Comparison of ENCODE assay signal across 32 cellular contexts in genomic region chr20:21129861-21130260, GRCh38. TPM values are rescaled to one million over a fixed set of nuclear protein-coding genes. Genes with fewer than 3 reads are reported as not detected.
DNase-seq lines count a peak whose midpoint lies in the region; ATAC-seq, FAIRE-seq and TF ChIP-seq lines count a peak whose summit lies in the region.
"Had no signal": no experiment of that assay in that cellular context is flagged by ENCODE, and none has a peak within 500 bp of the region (broad histone marks: within the 10 kb centered on the region; RNA-seq: fewer than 3 reads in every experiment).

No MANE protein-coding gene starts in this region.

- FAIRE-seq in kidney (lab: Jason Lieb, UNC) = no peak
- FAIRE-seq: endothelial cell of umbilical vein had no signal

- H3K27ac Mint-ChIP-seq in GM23338 = no peak overlapping the region
- H3K27ac Mint-ChIP-seq: activated naive CD8-positive, alpha-beta T cell; activated T-cell treated with anti-CD3 and anti-CD28 coated beads, Interleukin-2, amount 50 U/mL, for 24 hours; T-cell had no signal

- ATAC-seq in GM23338 = no peak
- ATAC-seq in HG03460 (IDR thresholded peaks at IDR 0.05; ENCODE audit: unreplicated experiment) = no peak
- ATAC-seq: left lobe of liver, sciatic nerve, T-cell had no signal

- peaks cover 6% of the 10 kb centered on the region; the same call in 1 of the 2 replicates for H3F3A ChIP-seq in GM23338 (replicated peaks; ENCODE audit: low read depth)

- no peak for DNase-seq in BJ (ENCODE audit: low read depth)
- peak; percentile 50 for DNase-seq in GM23338 (ENCODE audit: low spot score)
- peak; percentile 24 for DNase-seq in SK-MEL-5 (ENCODE audit: low read depth, low spot score)
- peak; percentile 11 for DNase-seq in mesendoderm
- no peak for DNase-seq in NCI-H526 treated with DMSO at 0.1 percent for 48 hours (lab: John Stamatoyannopoulos, UW)
- no peak for DNase-seq in kidney
- DNase-seq: activated effector memory CD4-positive, alpha-beta T cell treated with anti-CD3 and anti-CD28 coated beads, Interleukin-2, amount 50 U/mL, for 16 hours; activated T-cell treated with anti-CD3 and anti-CD28 coated beads, Interleukin-2, amount 50 U/mL, for 24 hours; C1 segment of cervical spinal cord; Caco-2; DMS79; GDM1; mesenchymal stem cell; NCI-H2029; NCI-H345; NCI-H774; RPMI8226; stimulated activated CD4-positive, alpha-beta T cell treated with anti-CD3 and anti-CD28 coated beads, Interleukin-4, amount 100 ng/mL, for 24 hours; T-cell; thyroid gland had no signal

- no peak overlapping the region for H3K4ac ChIP-seq in mesendoderm (ENCODE audit: low read depth, low read length)

- peaks cover 11% of the 10 kb centered on the region for H3K27me3 Mint-ChIP-seq in GM23338 (ENCODE audit: insufficient read depth, low read depth, poor library complexity)
- H3K27me3 Mint-ChIP-seq: activated naive CD8-positive, alpha-beta T cell; activated T-cell treated with anti-CD3 and anti-CD28 coated beads, Interleukin-2, amount 50 U/mL, for 24 hours; T-cell had no signal

- H4K5ac ChIP-seq in mesendoderm (ENCODE audit: low read length) = no peak overlapping the region

- H3K18ac ChIP-seq in mesendoderm (ENCODE audit: low read length) = no peak overlapping the region

- H3K27ac ChIP-seq in GM23338 (ENCODE audit: low read depth) (0 out of 2 replicates have a peak overlapping the region, but pooled peaks have one; percentile 30), mesendoderm (ENCODE audit: low read depth, low read length) (no peak overlapping the region), kidney (ENCODE audit: low read depth in 2 of 2, low read length in 2 of 2) (no peak overlapping the region)
- H3K27ac ChIP-seq: breast epithelium, parathyroid adenoma, SJSA1, thyroid gland, vagina had no signal

- H3K4me1 ChIP-seq in GM23338 (ENCODE audit: insufficient read depth) (peaks cover 74% of the 10 kb centered on the region), mesendoderm (ENCODE audit: control insufficient read depth, low read depth, low read length) (no peaks in the 10 kb centered on the region), kidney (ENCODE audit: control insufficient read depth in 1 of 2, insufficient read depth in 1 of 2, low read depth in 1 of 2, low read length in 2 of 2) (peaks cover 0 to 4% of the 10 kb centered on the region in 2 donors)
- H3K4me1 ChIP-seq: breast epithelium, parathyroid adenoma had no signal

- WGBS in mesendoderm (ENCODE audit: extremely low coverage, insufficient coverage, low lambda C conversion rate) = no CpG with 5 or more reads among the region's 5 CpGs

- peaks cover 49% of the 10 kb centered on the region for H3K79me2 ChIP-seq in GM23338 (replicated peaks; ENCODE audit: insufficient read depth)
- no peaks in the 10 kb centered on the region for H3K79me2 ChIP-seq in mesendoderm (ENCODE audit: control insufficient read depth, insufficient read depth, low read length)
- H3K79me2 ChIP-seq: parathyroid adenoma had no signal

- peaks cover 2% of the 10 kb centered on the region for H3K79me1 ChIP-seq in mesendoderm (ENCODE audit: low read length)

- H3K4me3 ChIP-seq in BJ (ENCODE audit: low read depth, low read length) (no peak overlapping the region), GM23338 (no peak overlapping the region), mesendoderm (ENCODE audit: low read length) (no peak overlapping the region), kidney (ENCODE audit: low read length in 2 of 2) (no peak overlapping the region)
- H3K4me3 ChIP-seq: breast epithelium, SJSA1, thyroid gland, vagina had no signal

- no peak overlapping the region for H3K23ac ChIP-seq in mesendoderm (ENCODE audit: low read length)

- intact Hi-C loops in kidney (cut with DNase I) = no loop called here

- H3K4me1 Mint-ChIP-seq in GM23338 = peaks cover 39% of the 10 kb centered on the region

- H2BK120ac ChIP-seq in mesendoderm (ENCODE audit: low read depth, low read length) = no peak overlapping the region

- peaks cover 1% of the 10 kb centered on the region for H3K36me3 ChIP-seq in BJ (ENCODE audit: control insufficient read depth, insufficient read depth, low read length)
- peaks cover 6% of the 10 kb centered on the region; the same call in 1 of the 2 replicates for H3K36me3 ChIP-seq in GM23338 (ENCODE audit: insufficient read depth)
- H3K36me3 ChIP-seq in mesendoderm (ENCODE audit: control insufficient read depth, insufficient read depth, low read length) = no peaks in the 10 kb centered on the region
- H3K36me3 ChIP-seq in kidney (ENCODE audit: control insufficient read depth in 1 of 2, insufficient read depth in 2 of 2, low read length in 2 of 2) = no peaks in the 10 kb centered on the region
- H3K36me3 ChIP-seq: breast epithelium had no signal

- H2AK5ac ChIP-seq in mesendoderm (ENCODE audit: low read length) = no peak overlapping the region

- H4K8ac ChIP-seq in mesendoderm (ENCODE audit: low read depth, low read length) = no peak overlapping the region

- H2AFZ ChIP-seq in GM23338 = no peak overlapping the region
- H2AFZ ChIP-seq: parathyroid adenoma had no signal

- no peak overlapping the region for H3K4me3 Mint-ChIP-seq in GM23338
- H3K4me3 Mint-ChIP-seq: activated naive CD8-positive, alpha-beta T cell; activated T-cell treated with anti-CD3 and anti-CD28 coated beads, Interleukin-2, amount 50 U/mL, for 24 hours; T-cell had no signal

- H2BK5ac ChIP-seq in mesendoderm (ENCODE audit: low read length) = no peak overlapping the region

- H3K9ac ChIP-seq in mesendoderm (ENCODE audit: low read length) (no peak overlapping the region), kidney (ENCODE audit: low read length in 2 of 2) (no peak overlapping the region)
- H3K9ac ChIP-seq: parathyroid adenoma had no signal

- H3K4me2 ChIP-seq in GM23338 (peak overlapping the region; percentile 3; the same call in 1 of the 2 replicates), mesendoderm (ENCODE audit: low read length) (no peak overlapping the region)

- H3K9me2 ChIP-seq in GM23338 (ENCODE audit: insufficient read depth) = no peaks in the 10 kb centered on the region

- POLR2A ChIA-PET in BJ (lab: Charles Lee) = no interaction called here

- in situ Hi-C loops in SK-MEL-5 (cut with HindIII; ENCODE audit: low pct_unique_long_range_greater_than_20kb, low sequenced_read_pairs) = no loop called here

- no peak overlapping the region for H3K56ac ChIP-seq in mesendoderm (ENCODE audit: low read length)

- H3K27me3 ChIP-seq in BJ (ENCODE audit: control insufficient read depth, insufficient read depth, low read length) = no peaks in the 10 kb centered on the region
- no peaks in the 10 kb centered on the region for H3K27me3 ChIP-seq in GM23338 (ENCODE audit: insufficient read depth)
- no peaks in the 10 kb centered on the region for H3K27me3 ChIP-seq in mesendoderm (ENCODE audit: insufficient read depth, low read length, poor library complexity)
- H3K27me3 ChIP-seq: breast epithelium, SJSA1, thyroid gland, vagina had no signal

- no peak overlapping the region for H2BK15ac ChIP-seq in mesendoderm (replicated peaks; ENCODE audit: low read depth)

- H3K9me3 ChIP-seq in kidney (ENCODE audit: control insufficient read depth in 1 of 2, low read length in 2 of 2) = no peaks in the 10 kb centered on the region
- H3K9me3 ChIP-seq: breast epithelium, Caco-2, SJSA1, thyroid gland, vagina had no signal

- no peaks in the 10 kb centered on the region; the same call in 2 of the 3 replicates for H3K36me3 Mint-ChIP-seq in GM23338 (ENCODE audit: low read depth)

- H4K20me1 ChIP-seq in GM23338 (replicated peaks; ENCODE audit: insufficient read depth) = no peaks in the 10 kb centered on the region

- 0 out of 2 replicates have a peak, but pooled peaks have one; percentile 5 for TF ChIP-seq CTCF in BJ (IDR thresholded peaks at IDR 0.05; ENCODE audit: insufficient read depth, low read depth, low read length)
- peak; percentile 19 to 38; a peak in 2 of 4 replicates for TF ChIP-seq CTCF in GM23338 (conservative IDR thresholded peaks at IDR 0.05; ENCODE audit: low read depth in 2 of 2)
- no peak for TF ChIP-seq CTCF in kidney (IDR thresholded peaks at IDR 0.05; ENCODE audit: borderline replicate concordance, extremely low read depth, insufficient read depth)

- CTCF ChIA-PET in BJ (lab: Yijun Ruan, JAX) = interaction anchor here (2.3 to 2.8 kb wide), 2 partner anchors 11 to 106 kb away, joined by 6 to 7 read pairs; no protein-coding TSS in a partner anchor

- H3K9me3 Mint-ChIP-seq in GM23338 = no peaks in the 10 kb centered on the region
- H3K9me3 Mint-ChIP-seq: activated T-cell treated with anti-CD3 and anti-CD28 coated beads, Interleukin-2, amount 50 U/mL, for 24 hours; T-cell had no signal

TF ChIP-seq in GM23338, 12 proteins besides CTCF, POLR2A, EP300 and RAD21 (continues in another document):
- TF ChIP-seq EZH2 (IDR thresholded peaks at IDR 0.05; ENCODE audit: low read depth, unreplicated experiment) (no peak), POLR2AphosphoS5 (IDR thresholded peaks at IDR 0.05; ENCODE audit: low read depth) (no peak)

RNA-seq across cellular contexts. Expression of gene KIZ, which starts 4.0 kb away (rescaled TPM):
- polyA plus RNA-seq in BJ (2011; rRNA removed) (13.6 and 22.8 TPM in 2 replicates), GM23338 (2016; fragmentation: Nextera tagmentation; extraction: Ambion mirVana) (52.5 and 58.3 TPM in 2 replicates), kidney (ENCODE audit: insufficient read depth, low read depth, low replicate concordance) (17.3 TPM)
- 5.6 and 6.2 TPM in 2 replicates for polyA minus RNA-seq in BJ (2011; rRNA and poly(A)+ RNA removed)
- 63.6 and 87.7 TPM in 2 replicates for total RNA-seq in GM23338 (2014; rRNA removed; shearing (Covaris generic))
- 16.5 and 18.9 TPM in 2 replicates for total RNA-seq in SK-MEL-5 (2014; rRNA removed; shearing (Covaris generic))
- 7.5 and 7.7 TPM in 2 replicates for polyA plus RNA-seq in SK-MEL-5 (2015; cell fraction: cytosol; rRNA removed)
- polyA plus RNA-seq in SK-MEL-5 (2015; cell fraction: nucleus; rRNA removed) = 32.2 and 49.7 TPM in 2 replicates
- polyA plus RNA-seq in mesendoderm (2013, experiment 1 of 2) = 20.8 TPM
- 22.3 TPM for polyA plus RNA-seq in mesendoderm (2013, experiment 2 of 2)
- 21.8 TPM for total RNA-seq in kidney

RNA-seq across cellular contexts. Expression of gene LINC00237, which starts 23.7 kb away (rescaled TPM):
- polyA plus RNA-seq in BJ (2011; rRNA removed) = not detected in 2 replicates
- not detected in 2 replicates for polyA minus RNA-seq in BJ (2011; rRNA and poly(A)+ RNA removed)
- 0.31 TPM in 1 of 2 replicates, not detected in the other for total RNA-seq in GM23338 (2014; rRNA removed; shearing (Covaris generic))
- 2.0 and 2.6 TPM in 2 replicates for polyA plus RNA-seq in GM23338 (2016; fragmentation: Nextera tagmentation; extraction: Ambion mirVana)
- not detected in 2 replicates for total RNA-seq in SK-MEL-5 (2014; rRNA removed; shearing (Covaris generic))
- not detected in 2 replicates for polyA plus RNA-seq in SK-MEL-5 (2015; cell fraction: cytosol; rRNA removed)
- not detected in 2 replicates for polyA plus RNA-seq in SK-MEL-5 (2015; cell fraction: nucleus; rRNA removed)
- polyA plus RNA-seq in mesendoderm (2013, experiment 1 of 2) = 0.22 TPM
- polyA plus RNA-seq in mesendoderm (2013, experiment 2 of 2) = 0.03 TPM
- not detected for total RNA-seq in kidney
- polyA plus RNA-seq in kidney (ENCODE audit: insufficient read depth, low read depth, low replicate concordance) = not detected
- total RNA-seq: breast epithelium, endothelial cell of umbilical vein, HT-29, left lobe of liver, sciatic nerve, SJSA1, T-cell, vagina had no signal
- polyA plus RNA-seq: AG04450, endothelial cell of umbilical vein, neural cell had no signal

Comparison
In these comparisons a context has a peak if more than half of its experiments do, and no peak if none do; other contexts are left out.
1. DNase-seq: peak in GM23338 (single experiment), SK-MEL-5 (single experiment) and mesendoderm (single experiment); none in BJ (single experiment), NCI-H526 treated with DMSO at 0.1 percent for 48 hours (single experiment) and kidney (single experiment).